Comparison of ENCODE assay signal across 9 cellular contexts in the genomic region with DNA sequence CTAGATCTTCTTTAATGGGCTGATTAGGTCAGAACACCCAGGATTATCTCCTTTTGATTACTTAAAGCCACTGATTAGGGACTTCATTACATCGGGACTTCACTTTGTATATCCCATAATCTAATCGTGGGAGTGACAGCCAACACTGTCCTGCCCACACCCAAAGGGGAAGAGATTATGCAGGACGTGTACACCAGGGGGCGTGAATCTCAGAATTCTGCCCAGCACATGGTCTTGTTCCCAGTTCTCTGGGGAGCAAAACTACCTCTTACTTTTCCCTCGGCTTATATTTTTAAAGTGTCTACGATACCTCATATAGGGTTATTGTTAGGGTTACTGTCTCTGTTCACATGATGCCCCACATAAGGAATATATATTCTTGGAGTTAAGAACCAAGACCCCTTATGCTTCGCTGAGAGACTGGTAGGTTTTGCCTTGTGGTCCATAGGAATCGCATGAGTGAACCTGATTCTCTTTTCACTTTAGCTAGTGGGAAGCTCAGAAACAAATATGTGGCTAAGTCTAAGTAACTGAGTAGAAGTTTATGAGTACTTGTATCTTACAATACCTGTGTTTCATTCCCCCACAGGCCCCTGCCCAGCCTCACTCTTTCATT.
DNase-seq lines count a peak whose midpoint lies in the region; ATAC-seq and TF ChIP-seq lines count a peak whose summit lies in the region.
"Had no signal": no experiment of that assay in that cellular context is flagged by ENCODE, and none has a peak within 500 bp of the region (broad histone marks: within the 10 kb centered on the region; RNA-seq: fewer than 3 reads in every experiment).

No MANE protein-coding gene starts in this region.

- H3K4me2 ChIP-seq in hepatocyte = no peak overlapping the region

- ATAC-seq in CD8-positive, alpha-beta T cell = peak; percentile 37
- peak; percentile 39 for ATAC-seq in GM19463 (IDR thresholded peaks at IDR 0.05; ENCODE audit: unreplicated experiment)
- peak; percentile 55 for ATAC-seq in activated CD4-positive, alpha-beta T cell treated with anti-CD3 and anti-CD28 coated beads for 36 hours

- peak in 4 of 7 experiments; percentile 7 to 54 (median 29) for DNase-seq in CD8-positive, alpha-beta T cell
- DNase-seq in LNCaP clone FGC (ENCODE audit: low read depth) = no peak
- DNase-seq in activated CD4-positive, alpha-beta T cell treated with anti-CD3 and anti-CD28 coated beads for 36 hours = peak; percentile 68
- peak; percentile 36 for DNase-seq in hepatocyte (ENCODE audit: low spot score)
- DNase-seq in transverse colon = peak; percentile 74
- no peak for DNase-seq in GOT3 (lab: John Stamatoyannopoulos, UW)
- no peak for DNase-seq in GM19238 (ENCODE audit: insufficient read length, low spot score)

- no peak overlapping the region for H3K4me3 Mint-ChIP-seq in CD8-positive, alpha-beta T cell
- H3K4me3 Mint-ChIP-seq in activated CD4-positive, alpha-beta T cell treated with anti-CD3 and anti-CD28 coated beads for 36 hours = no peak overlapping the region
- H3K4me3 Mint-ChIP-seq: stimulated activated naive CD8-positive, alpha-beta T cell treated with anti-CD3 and anti-CD28 coated beads, Interleukin-15, Interleukin-2, amounts not matched to agents 100 ng/mL and 50 ng/mL, for 24 hours had no signal

- no peaks in the 10 kb centered on the region for H3K27me3 Mint-ChIP-seq in CD8-positive, alpha-beta T cell (ENCODE audit: low read depth)
- peaks cover 2% of the 10 kb centered on the region for H3K27me3 Mint-ChIP-seq in activated CD4-positive, alpha-beta T cell treated with anti-CD3 and anti-CD28 coated beads for 36 hours
- H3K27me3 Mint-ChIP-seq: stimulated activated naive CD8-positive, alpha-beta T cell treated with anti-CD3 and anti-CD28 coated beads, Interleukin-15, Interleukin-2, amounts not matched to agents 100 ng/mL and 50 ng/mL, for 24 hours had no signal

- no peaks in the 10 kb centered on the region for H3K4me1 ChIP-seq in CD8-positive, alpha-beta T cell (ENCODE audit: insufficient read depth, low read length)
- H3K4me1 ChIP-seq in hepatocyte (ENCODE audit: insufficient read depth) (no peaks in the 10 kb centered on the region), transverse colon (peaks cover 0 to 6% (median 1%) of the 10 kb centered on the region in 4 donors)

- H3K9me3 ChIP-seq in CD8-positive, alpha-beta T cell (ENCODE audit: low read length) = no peaks in the 10 kb centered on the region
- H3K9me3 ChIP-seq in hepatocyte (ENCODE audit: low read depth) (no peaks in the 10 kb centered on the region), transverse colon (no peaks in the 10 kb centered on the region)

- H3K9me2 ChIP-seq in hepatocyte (replicated peaks; ENCODE audit: insufficient read depth) = no peaks in the 10 kb centered on the region

- peaks cover 15% of the 10 kb centered on the region for H3K4me1 Mint-ChIP-seq in CD8-positive, alpha-beta T cell (ENCODE audit: low read depth)
- H3K4me1 Mint-ChIP-seq in activated CD4-positive, alpha-beta T cell treated with anti-CD3 and anti-CD28 coated beads for 36 hours = peaks cover 22% of the 10 kb centered on the region

- no peaks in the 10 kb centered on the region for H3K36me3 ChIP-seq in CD8-positive, alpha-beta T cell (ENCODE audit: insufficient read depth, low read length)
- no peaks in the 10 kb centered on the region for H3K36me3 ChIP-seq in hepatocyte (replicated peaks; ENCODE audit: insufficient read depth, low read depth)
- no peaks in the 10 kb centered on the region for H3K36me3 ChIP-seq in transverse colon

- no peak for TF ChIP-seq POLR2A in transverse colon (IDR thresholded peaks at IDR 0.05)

- 75% methylated on average over 8 of the region's 8 CpGs for WGBS in hepatocyte (ENCODE audit: low lambda C conversion rate, missing lambda C conversion rate)
- WGBS in transverse colon (ENCODE audit: low coverage in 1 of 2), 2 donors = 62 to 90% methylated on average over 2 to 8 of the region's 8 CpGs

- peak; percentile 57 for TF ChIP-seq CTCF in CD8-positive, alpha-beta T cell (IDR thresholded peaks at IDR 0.05)
- TF ChIP-seq CTCF in LNCaP clone FGC (IDR thresholded peaks at IDR 0.05; ENCODE audit: control insufficient read depth, extremely low read depth, insufficient read depth) (peak; percentile 63), hepatocyte (IDR thresholded peaks at IDR 0.05; ENCODE audit: poor library complexity) (peak; percentile 36), transverse colon (IDR thresholded peaks at IDR 0.05) (peak; percentile 49 to 66 (median 62))

- intact Hi-C loops in CD8-positive, alpha-beta T cell (cut with DNase I, micrococcal nuclease) = loop anchor here (5.0 kb wide), 3 partner anchors 288 to 582 kb away; partner anchors contain the start of gene GNAQ (in 1 of the 2)
- intact Hi-C loops in activated CD4-positive, alpha-beta T cell treated with anti-CD3 and anti-CD28 coated beads for 36 hours (cut with DNase I, micrococcal nuclease) = loop anchor here (5.0 to 10.0 kb wide), 6 partner anchors 192 to 757 kb away; partner anchors contain the start of genes VPS13A (in 2 of the 2) and GNA14 (in 1 of the 2)
- intact Hi-C loops in transverse colon (cut with DNase I; ENCODE audit: low total_unique reads) = loop anchor here (5.0 kb wide), 1 partner anchor 297 kb away; no protein-coding TSS in a partner anchor

- no peak overlapping the region for H2AFZ ChIP-seq in hepatocyte

- CTCF ChIA-PET in CD8-positive, alpha-beta T cell (lab: Charles Lee) = interaction anchor here (0.7 to 9.4 kb wide), 8 partner anchors 9 to 755 kb away, joined by 3 to 98 read pairs (median 8); no protein-coding TSS in a partner anchor
- CTCF ChIA-PET in activated CD4-positive, alpha-beta T cell treated with anti-CD3 and anti-CD28 coated beads for 36 hours (lab: Charles Lee) = interaction anchor here (0.9 to 7.9 kb wide), 17 partner anchors 8 to 580 kb away, joined by 3 to 85 read pairs (median 12); partner anchors contain the start of gene GNA14

- no peak for TF ChIP-seq EP300 in transverse colon (IDR thresholded peaks at IDR 0.05; ENCODE audit: low read depth)

- in situ Hi-C loops in transverse colon (cut with MboI; ENCODE audit: low pct_ligation_motif_present in 1 of 4, low pct_unique_long_range_greater_than_20kb in 1 of 4, low sequenced_read_pairs in 3 of 4) = loop anchor here in 2 of 4 donors (10.0 to 25.0 kb wide), 4 partner anchors 182 to 682 kb away; partner anchors contain the start of genes GNA14 (in 1 of the 2) and GNAQ (in 1 of the 2)

- POLR2A ChIA-PET in CD8-positive, alpha-beta T cell (lab: Charles Lee) = no interaction called here
- POLR2A ChIA-PET in activated CD4-positive, alpha-beta T cell treated with anti-CD3 and anti-CD28 coated beads for 36 hours (lab: Charles Lee) = no interaction called here

- H3K4me3 ChIP-seq in CD8-positive, alpha-beta T cell (ENCODE audit: low read depth, low read length) = no peak overlapping the region
- no peak overlapping the region for H3K4me3 ChIP-seq in LNCaP clone FGC (ENCODE audit: low read depth, low read length)
- no peak overlapping the region for H3K4me3 ChIP-seq in hepatocyte
- no peak overlapping the region for H3K4me3 ChIP-seq in transverse colon

- no peaks in the 10 kb centered on the region for H4K20me1 ChIP-seq in hepatocyte (ENCODE audit: insufficient read depth, poor library complexity, severe bottlenecking)

- H3K27ac Mint-ChIP-seq in CD8-positive, alpha-beta T cell = no peak overlapping the region
- H3K27ac Mint-ChIP-seq in activated CD4-positive, alpha-beta T cell treated with anti-CD3 and anti-CD28 coated beads for 36 hours = no peak overlapping the region
- H3K27ac Mint-ChIP-seq: stimulated activated naive CD8-positive, alpha-beta T cell treated with anti-CD3 and anti-CD28 coated beads, Interleukin-15, Interleukin-2, amounts not matched to agents 100 ng/mL and 50 ng/mL, for 24 hours had no signal

- no peaks in the 10 kb centered on the region for H3K36me3 Mint-ChIP-seq in CD8-positive, alpha-beta T cell
- no peaks in the 10 kb centered on the region for H3K36me3 Mint-ChIP-seq in activated CD4-positive, alpha-beta T cell treated with anti-CD3 and anti-CD28 coated beads for 36 hours (ENCODE audit: low read depth)

- no peaks in the 10 kb centered on the region for H3K9me3 Mint-ChIP-seq in CD8-positive, alpha-beta T cell
- H3K9me3 Mint-ChIP-seq in activated CD4-positive, alpha-beta T cell treated with anti-CD3 and anti-CD28 coated beads for 36 hours (ENCODE audit: low read depth) = no peaks in the 10 kb centered on the region
- H3K9me3 Mint-ChIP-seq: stimulated activated naive CD8-positive, alpha-beta T cell treated with anti-CD3 and anti-CD28 coated beads, Interleukin-15, Interleukin-2, amounts not matched to agents 100 ng/mL and 50 ng/mL, for 24 hours had no signal

- no peak overlapping the region for H3K27ac ChIP-seq in CD8-positive, alpha-beta T cell (ENCODE audit: low read depth, low read length)
- H3K27ac ChIP-seq in hepatocyte (no peak overlapping the region), transverse colon (no peak overlapping the region)

- H3K27me3 ChIP-seq in CD8-positive, alpha-beta T cell (ENCODE audit: insufficient read depth, low read length) = no peaks in the 10 kb centered on the region
- H3K27me3 ChIP-seq in hepatocyte (no peaks in the 10 kb centered on the region), transverse colon (no peaks in the 10 kb centered on the region)

- no peaks in the 10 kb centered on the region for H3K79me2 ChIP-seq in hepatocyte

Comparison
In these comparisons a context has a peak if more than half of its experiments do, and no peak if none do; other contexts are left out.
1. DNase-seq: peak in CD8-positive, alpha-beta T cell (4 of 7), activated CD4-positive, alpha-beta T cell treated with anti-CD3 and anti-CD28 coated beads for 36 hours (single experiment), hepatocyte (single experiment) and transverse colon (single experiment); none in LNCaP clone FGC (single experiment), GOT3 (single experiment) and GM19238 (single experiment).
2. Peak in every context shown above with its lines, with median percentiles within 50 percentile points of each other: ATAC-seq and CTCF ChIP-seq.